19 cellular contexts compared by ENCODE assay signal in the genomic region with DNA sequence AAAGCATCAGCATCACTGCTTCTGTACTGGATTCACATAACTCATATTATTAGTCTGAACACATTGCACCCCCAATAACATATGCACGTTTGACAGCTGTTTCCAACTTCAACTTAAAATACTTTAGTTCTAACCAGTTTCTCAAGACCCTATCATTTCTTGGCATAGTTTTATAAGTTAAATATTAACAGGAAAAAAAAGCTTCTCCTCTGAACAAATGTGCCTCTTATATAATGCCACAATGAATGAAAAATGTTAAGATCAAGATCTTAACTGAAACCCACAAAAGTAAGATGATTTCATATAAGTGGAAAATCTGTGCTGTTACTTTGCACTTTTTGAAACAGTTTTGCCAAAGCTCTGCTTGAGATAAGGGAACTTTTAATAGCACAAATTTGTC.
"Had no signal": no experiment of that assay in that cellular context is flagged by ENCODE, and none has a peak within 500 bp of the region (broad histone marks: within the 10 kb centered on the region; RNA-seq: fewer than 3 reads in every experiment).

No MANE protein-coding gene starts in this region.

- H3K9ac ChIP-seq: neural progenitor cell had no signal

- H3K27me3 ChIP-seq: colonic mucosa, gastrocnemius medialis, neural progenitor cell, pancreas, sigmoid colon had no signal

- H3K4me3 Mint-ChIP-seq: endodermal cell; immature natural killer cell; memory B cell; mesothelial cell of epicardium; natural killer cell treated with Interleukin-12 subunit alpha and Interleukin-12 subunit beta and Interleukin-15 and Interleukin-18, amount 100 ng/mL, for 72 hours; neural progenitor cell had no signal

- ATAC-seq: gastrocnemius medialis; lower lobe of right lung; natural killer cell treated with Interleukin-12 subunit alpha and Interleukin-12 subunit beta and Interleukin-15 and Interleukin-18, amount 100 ng/mL, for 72 hours had no signal

- H3K27me3 Mint-ChIP-seq: memory B cell; natural killer cell treated with Interleukin-12 subunit alpha and Interleukin-12 subunit beta and Interleukin-15 and Interleukin-18, amount 100 ng/mL, for 72 hours had no signal

- H3K4me3 ChIP-seq: colonic mucosa, gastrocnemius medialis, left ventricle myocardium inferior, lower lobe of right lung, neural progenitor cell, pancreas, prostate gland, sigmoid colon had no signal

- H3K4me1 Mint-ChIP-seq: endodermal cell, immature natural killer cell, memory B cell, neural progenitor cell had no signal

- H3K9me3 Mint-ChIP-seq: endodermal cell, memory B cell, neural progenitor cell had no signal

- H3K27ac ChIP-seq: colonic mucosa, gastrocnemius medialis, left ventricle myocardium inferior, lower lobe of right lung, neural progenitor cell, pancreas, prostate gland, sigmoid colon had no signal

- H3K4me1 ChIP-seq: colonic mucosa, gastrocnemius medialis, left ventricle myocardium inferior, lower lobe of right lung, neural progenitor cell, prostate gland, sigmoid colon had no signal

- H2AFZ ChIP-seq: neural progenitor cell had no signal

- DNase-seq: colonic mucosa; effector CD4-positive, alpha-beta T cell; endodermal cell; gastrocnemius medialis; immature natural killer cell; left ventricle myocardium inferior; lower lobe of right lung; nucleus accumbens; pancreas; sigmoid colon; small intestine; stimulated activated CD4-positive, alpha-beta T cell treated with anti-CD3 and anti-CD28 coated beads, Interleukin-2, amount 100 ng/mL, for 48 hours; stimulated activated naive CD4-positive, alpha-beta T cell treated with Interleukin-2 at 50 U/mL for 16 hours; trophoblast cell had no signal

- H3K9me3 ChIP-seq: colonic mucosa, gastrocnemius medialis, lower lobe of right lung, pancreas, prostate gland, sigmoid colon had no signal

- H3K36me3 ChIP-seq: colonic mucosa, gastrocnemius medialis, left ventricle myocardium inferior, lower lobe of right lung, neural progenitor cell, pancreas, prostate gland, sigmoid colon had no signal

- H3K36me3 Mint-ChIP-seq: immature natural killer cell; memory B cell; natural killer cell treated with Interleukin-12 subunit alpha and Interleukin-12 subunit beta and Interleukin-15 and Interleukin-18, amount 100 ng/mL, for 72 hours; neural progenitor cell had no signal

- H3K27ac Mint-ChIP-seq: endodermal cell; immature natural killer cell; memory B cell; mesothelial cell of epicardium; natural killer cell treated with Interleukin-12 subunit alpha and Interleukin-12 subunit beta and Interleukin-15 and Interleukin-18, amount 100 ng/mL, for 72 hours; neural progenitor cell had no signal
